ENCODE assay signal across 8 cellular contexts in the genomic region with DNA sequence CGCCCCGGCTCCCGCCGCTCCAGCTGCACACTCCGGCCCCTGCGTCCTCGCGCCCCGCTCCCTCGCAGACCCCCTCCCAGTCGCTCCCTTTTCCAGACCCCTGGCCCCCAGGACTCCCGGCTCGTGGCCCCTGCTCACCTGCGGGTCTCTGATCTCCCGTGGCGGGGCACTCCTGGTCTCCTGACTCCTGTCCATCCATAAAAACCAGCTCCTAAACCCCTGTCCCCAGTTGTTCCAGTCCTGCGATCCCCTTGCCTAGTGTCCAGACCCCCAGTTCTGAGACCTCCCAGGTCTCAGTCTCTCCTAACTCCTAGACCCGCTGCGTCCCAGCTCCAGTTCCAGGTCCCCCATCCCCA. TPM values are rescaled to one million over a fixed set of nuclear protein-coding genes. Genes with fewer than 3 reads are reported as not detected.
A peak's percentile ranks its signal among the peaks of the same experiment; 100 is the strongest.
DNase-seq lines count a peak whose midpoint lies in the region; ATAC-seq and TF ChIP-seq lines count a peak whose summit lies in the region.

No MANE protein-coding gene starts in this region.

- H3K36me3 Mint-ChIP-seq in activated T-cell treated with anti-CD3 and anti-CD28 coated beads, Interleukin-2, amount 50 U/mL, for 24 hours (ENCODE audit: low read depth), result peaks cover 28% of the 10 kb centered on the region

- peak overlapping the region; percentile 41 for H2AFZ ChIP-seq in smooth muscle cell (ENCODE audit: low read depth)

- peak overlapping the region; percentile 89 for H3K27ac Mint-ChIP-seq in activated T-cell treated with anti-CD3 and anti-CD28 coated beads, Interleukin-2, amount 50 U/mL, for 24 hours

- 4% methylated on average over 7 of the region's 19 CpGs for WGBS in smooth muscle cell (ENCODE audit: low lambda C conversion rate)

- H3K27me3 ChIP-seq in left ventricle myocardium inferior (ENCODE audit: low read depth) (no peaks in the 10 kb centered on the region), smooth muscle cell (ENCODE audit: low read depth) (no peaks in the 10 kb centered on the region)

- no peak for DNase-seq in activated T-cell treated with anti-CD3 and anti-CD28 coated beads, Interleukin-2, amount 50 U/mL, for 24 hours
- DNase-seq in activated T-cell treated with anti-CD3 and anti-CD28 coated beads, Interleukin-2, amount 50 U/mL, for 48 hours, result no peak
- DNase-seq in left ventricle myocardium inferior (no peak), smooth muscle cell (lab: John Stamatoyannopoulos, UW; ENCODE audit: unreplicated experiment) (no peak), NCI-H1694 treated with DMSO at 0.1 percent for 48 hours (lab: John Stamatoyannopoulos, UW) (no peak)
- DNase-seq in activated CD8-positive, alpha-beta memory T cell treated with anti-CD3 and anti-CD28 coated beads for 24 hours, result no peak

- ATAC-seq in GM21786 (IDR thresholded peaks at IDR 0.05; ENCODE audit: unreplicated experiment), result no peak

- H3K4me1 Mint-ChIP-seq in activated T-cell treated with anti-CD3 and anti-CD28 coated beads, Interleukin-2, amount 50 U/mL, for 24 hours (ENCODE audit: low read depth), result peaks cover 38% of the 10 kb centered on the region

- H3K27me3 Mint-ChIP-seq in activated T-cell treated with anti-CD3 and anti-CD28 coated beads, Interleukin-2, amount 50 U/mL, for 24 hours, result no peaks in the 10 kb centered on the region

- no peaks in the 10 kb centered on the region for H4K20me1 ChIP-seq in smooth muscle cell (ENCODE audit: low read depth)

- H3K27ac ChIP-seq in left ventricle myocardium inferior (replicated peaks) (peak overlapping the region; percentile 90), smooth muscle cell (ENCODE audit: low read depth) (no peak overlapping the region)

- no peaks in the 10 kb centered on the region for H3K9me3 Mint-ChIP-seq in activated T-cell treated with anti-CD3 and anti-CD28 coated beads, Interleukin-2, amount 50 U/mL, for 24 hours

- H3K4me3 ChIP-seq in WI38 (ENCODE audit: low read depth, low read length), result peak overlapping the region; percentile 96
- peak overlapping the region; percentile 93 for H3K4me3 ChIP-seq in left ventricle myocardium inferior
- H3K4me3 ChIP-seq in smooth muscle cell, result peak overlapping the region; percentile 100

- H3K9ac ChIP-seq in smooth muscle cell (ENCODE audit: low read depth), result peak overlapping the region; percentile 77

- peak overlapping the region; percentile 98 for H3K4me3 Mint-ChIP-seq in activated T-cell treated with anti-CD3 and anti-CD28 coated beads, Interleukin-2, amount 50 U/mL, for 24 hours

- TF ChIP-seq CTCF in WI38 (IDR thresholded peaks at IDR 0.05; ENCODE audit: low read depth, low read length) (no peak), left ventricle myocardium inferior (IDR thresholded peaks at IDR 0.05; ENCODE audit: borderline replicate concordance) (no peak), smooth muscle cell (IDR thresholded peaks at IDR 0.05; ENCODE audit: borderline replicate concordance, insufficient read depth, poor library complexity, severe bottlenecking) (no peak)

- peaks cover 33% of the 10 kb centered on the region for H3K4me1 ChIP-seq in left ventricle myocardium inferior
- H3K4me1 ChIP-seq in smooth muscle cell (ENCODE audit: low read depth), result peaks cover 7% of the 10 kb centered on the region

- peaks cover 41% of the 10 kb centered on the region for H3K79me2 ChIP-seq in smooth muscle cell (ENCODE audit: low read depth)

- H3F3A ChIP-seq in smooth muscle cell (ENCODE audit: low read depth), result no peaks in the 10 kb centered on the region

- H3K9me3 ChIP-seq in left ventricle myocardium inferior (replicated peaks), result no peaks in the 10 kb centered on the region
- no peaks in the 10 kb centered on the region for H3K9me3 ChIP-seq in smooth muscle cell (replicated peaks; ENCODE audit: low read depth)

- intact Hi-C loops in left ventricle myocardium inferior (cut with micrococcal nuclease), result no loop called here

- H3K36me3 ChIP-seq in left ventricle myocardium inferior, result no peaks in the 10 kb centered on the region
- H3K36me3 ChIP-seq in smooth muscle cell (ENCODE audit: low read depth), result no peaks in the 10 kb centered on the region

- H3K4me2 ChIP-seq in smooth muscle cell, result peak overlapping the region; percentile 97

RNA-seq across cellular contexts. Expression of gene SNX29, which starts 0.3 kb away (rescaled TPM):
- 13.2 TPM for total RNA-seq in left ventricle myocardium inferior
- 7.3 and 10.0 TPM in 2 replicates for total RNA-seq in smooth muscle cell
- polyA plus RNA-seq in smooth muscle cell, result 9.4 and 22.1 TPM in 2 replicates

RNA-seq across cellular contexts. Expression of gene TNFRSF17, which starts 11.8 kb away (rescaled TPM):
- total RNA-seq in left ventricle myocardium inferior (not detected), smooth muscle cell (not detected in 2 replicates)
- polyA plus RNA-seq in smooth muscle cell, result not detected in 2 replicates

RNA-seq across cellular contexts. Expression of gene NPIPB2, which starts 35.0 kb away (rescaled TPM):
- total RNA-seq in left ventricle myocardium inferior (0.77 TPM), smooth muscle cell (10.6 and 12.2 TPM in 2 replicates)
- polyA plus RNA-seq in smooth muscle cell, result 3.8 and 8.4 TPM in 2 replicates
